27 cellular contexts compared by ENCODE assay signal in genomic region chr22:20793386-20794131, GRCh38. TPM values are rescaled to one million over a fixed set of nuclear protein-coding genes. Genes with fewer than 3 reads are reported as not detected.
DNase-seq lines count a peak whose midpoint lies in the region; ATAC-seq and TF ChIP-seq lines count a peak whose summit lies in the region.
"Had no signal": no experiment of that assay in that cellular context is flagged by ENCODE, and none has a peak within 500 bp of the region (broad histone marks: within the 10 kb centered on the region; RNA-seq: fewer than 3 reads in every experiment).

No MANE protein-coding gene starts in this region.

- no peaks in the 10 kb centered on the region for H3K9me3 Mint-ChIP-seq in activated CD8-positive, alpha-beta T cell treated with anti-CD3 and anti-CD28 coated beads, Interleukin-2, amount 10 ng/mL, durations not matched to agents 7 days and 5 days (ENCODE audit: insufficient read depth)
- no peaks in the 10 kb centered on the region for H3K9me3 Mint-ChIP-seq in activated CD8-positive, alpha-beta T cell treated with anti-CD3 and anti-CD28 coated beads for 36 hours
- no peaks in the 10 kb centered on the region for H3K9me3 Mint-ChIP-seq in mesothelial cell of epicardium
- H3K9me3 Mint-ChIP-seq: activated naive CD8-positive, alpha-beta T cell treated with anti-CD3 and anti-CD28 coated beads, Interleukin-2, amount 50 U/mL, for 24 hours; CD4-positive, alpha-beta memory T cell; natural killer cell treated with Interleukin-12 subunit alpha and Interleukin-12 subunit beta and Interleukin-15 and Interleukin-18, amount 100 ng/mL, for 72 hours had no signal

- H3K36me3 ChIP-seq in uterus = no peaks in the 10 kb centered on the region

- H3K27ac ChIP-seq in angular gyrus (ENCODE audit: low read depth, low read length) (peak overlapping the region; percentile 96), uterus (peak overlapping the region; percentile 41 to 65)
- H3K27ac ChIP-seq: body of pancreas had no signal

- H3K4me1 Mint-ChIP-seq in activated CD8-positive, alpha-beta T cell treated with anti-CD3 and anti-CD28 coated beads, Interleukin-2, amount 10 ng/mL, durations not matched to agents 7 days and 5 days (ENCODE audit: low read depth) = no peaks in the 10 kb centered on the region
- no peaks in the 10 kb centered on the region for H3K4me1 Mint-ChIP-seq in activated CD8-positive, alpha-beta T cell treated with anti-CD3 and anti-CD28 coated beads for 36 hours (ENCODE audit: low read depth)
- H3K4me1 Mint-ChIP-seq in mesothelial cell of epicardium = peaks cover 2% of the 10 kb centered on the region
- H3K4me1 Mint-ChIP-seq: activated naive CD8-positive, alpha-beta T cell treated with anti-CD3 and anti-CD28 coated beads, Interleukin-2, amount 50 U/mL, for 24 hours had no signal

- no peak for TF ChIP-seq POLR2A in uterus (IDR thresholded peaks at IDR 0.05)

- no peak for ATAC-seq in activated CD8-positive, alpha-beta T cell treated with anti-CD3 and anti-CD28 coated beads, Interleukin-2, amount 10 ng/mL, durations not matched to agents 7 days and 5 days
- no peak for ATAC-seq in activated CD8-positive, alpha-beta T cell treated with anti-CD3 and anti-CD28 coated beads for 36 hours
- ATAC-seq in Right ventricle myocardium superior (ENCODE audit: poor library complexity) = no peak
- no peak for ATAC-seq in HG03571 (IDR thresholded peaks at IDR 0.05; ENCODE audit: unreplicated experiment)
- ATAC-seq: activated naive CD8-positive, alpha-beta T cell treated with anti-CD3 and anti-CD28 coated beads, Interleukin-2, amount 50 U/mL, for 24 hours; body of pancreas; natural killer cell treated with Interleukin-12 subunit alpha and Interleukin-12 subunit beta and Interleukin-15 and Interleukin-18, amount 100 ng/mL, for 72 hours had no signal

- H3K27me3 ChIP-seq in uterus = no peaks in the 10 kb centered on the region
- H3K27me3 ChIP-seq: body of pancreas had no signal

- H3K27me3 Mint-ChIP-seq in activated CD8-positive, alpha-beta T cell treated with anti-CD3 and anti-CD28 coated beads, Interleukin-2, amount 10 ng/mL, durations not matched to agents 7 days and 5 days (ENCODE audit: low read depth) = no peaks in the 10 kb centered on the region
- no peaks in the 10 kb centered on the region for H3K27me3 Mint-ChIP-seq in activated CD8-positive, alpha-beta T cell treated with anti-CD3 and anti-CD28 coated beads for 36 hours
- H3K27me3 Mint-ChIP-seq in mesothelial cell of epicardium (ENCODE audit: low read depth) = no peaks in the 10 kb centered on the region
- H3K27me3 Mint-ChIP-seq: activated naive CD8-positive, alpha-beta T cell treated with anti-CD3 and anti-CD28 coated beads, Interleukin-2, amount 50 U/mL, for 24 hours; CD4-positive, alpha-beta memory T cell; natural killer cell treated with Interleukin-12 subunit alpha and Interleukin-12 subunit beta and Interleukin-15 and Interleukin-18, amount 100 ng/mL, for 72 hours had no signal

- no peaks in the 10 kb centered on the region for H3K4me1 ChIP-seq in uterus

- H3K4me3 Mint-ChIP-seq in activated CD8-positive, alpha-beta T cell treated with anti-CD3 and anti-CD28 coated beads, Interleukin-2, amount 10 ng/mL, durations not matched to agents 7 days and 5 days = no peak overlapping the region
- no peak overlapping the region for H3K4me3 Mint-ChIP-seq in activated CD8-positive, alpha-beta T cell treated with anti-CD3 and anti-CD28 coated beads for 36 hours
- no peak overlapping the region for H3K4me3 Mint-ChIP-seq in mesothelial cell of epicardium
- H3K4me3 Mint-ChIP-seq: activated naive CD8-positive, alpha-beta T cell treated with anti-CD3 and anti-CD28 coated beads, Interleukin-2, amount 50 U/mL, for 24 hours; CD4-positive, alpha-beta memory T cell; natural killer cell treated with Interleukin-12 subunit alpha and Interleukin-12 subunit beta and Interleukin-15 and Interleukin-18, amount 100 ng/mL, for 72 hours had no signal

- H3K27ac Mint-ChIP-seq in activated CD8-positive, alpha-beta T cell treated with anti-CD3 and anti-CD28 coated beads, Interleukin-2, amount 10 ng/mL, durations not matched to agents 7 days and 5 days = peak overlapping the region; percentile 48
- H3K27ac Mint-ChIP-seq in activated CD8-positive, alpha-beta T cell treated with anti-CD3 and anti-CD28 coated beads for 36 hours = no peak overlapping the region
- H3K27ac Mint-ChIP-seq in mesothelial cell of epicardium = peak overlapping the region; percentile 56
- H3K27ac Mint-ChIP-seq: activated naive CD8-positive, alpha-beta T cell treated with anti-CD3 and anti-CD28 coated beads, Interleukin-2, amount 50 U/mL, for 24 hours had no signal

- no peak for TF ChIP-seq CTCF in activated CD8-positive, alpha-beta T cell treated with anti-CD3 and anti-CD28 coated beads for 36 hours (IDR thresholded peaks at IDR 0.05)
- no peak for TF ChIP-seq CTCF in mesothelial cell of epicardium (IDR thresholded peaks at IDR 0.05; ENCODE audit: unreplicated experiment)
- TF ChIP-seq CTCF in uterus (IDR thresholded peaks at IDR 0.05) = no peak

- H3K4me3 ChIP-seq in uterus = no peak overlapping the region
- H3K4me3 ChIP-seq: body of pancreas had no signal

- intact Hi-C loops in activated CD8-positive, alpha-beta T cell treated with anti-CD3 and anti-CD28 coated beads for 36 hours (cut with micrococcal nuclease) = no loop called here
- intact Hi-C loops in uterus (cut with DNase I; ENCODE audit: low total_unique reads) (no loop called here), Right ventricle myocardium superior (cut with DNase I) (no loop called here)

- POLR2A ChIA-PET in activated CD8-positive, alpha-beta T cell treated with anti-CD3 and anti-CD28 coated beads, Interleukin-2, amount 10 ng/mL, durations not matched to agents 7 days and 5 days (lab: Charles Lee) = interaction anchor here (0.7 kb wide), 1 partner anchor 92 kb away, joined by 3 read pairs; no protein-coding TSS in a partner anchor
- POLR2A ChIA-PET in activated CD8-positive, alpha-beta T cell treated with anti-CD3 and anti-CD28 coated beads for 36 hours (lab: Charles Lee) = interaction anchor here (1.4 kb wide), 1 partner anchor 41 kb away, joined by 3 read pairs; no protein-coding TSS in a partner anchor

- no peaks in the 10 kb centered on the region for H3K9me3 ChIP-seq in uterus
- H3K9me3 ChIP-seq: body of pancreas had no signal

- DNase-seq in activated CD8-positive, alpha-beta T cell treated with anti-CD3 and anti-CD28 coated beads, Interleukin-2, amount 10 ng/mL, durations not matched to agents 7 days and 5 days = no peak
- DNase-seq in activated CD8-positive, alpha-beta T cell treated with anti-CD3 and anti-CD28 coated beads for 36 hours = no peak
- no peak for DNase-seq in mesothelial cell of epicardium (ENCODE audit: low spot score in 2 of 2, unreplicated experiment in 2 of 2)
- no peak for DNase-seq in uterus
- DNase-seq in activated CD4-positive, alpha-beta T cell treated with anti-CD3 and anti-CD28 coated beads for 48 hours = no peak
- no peak for DNase-seq in Right ventricle myocardium superior
- DNase-seq: 8988T; activated CD4-positive, CD25-positive, alpha-beta regulatory T cell treated with anti-CD3 and anti-CD28 coated beads, Interleukin-2, amount 50 U/mL, for 72 hours; activated gamma-delta T cell treated with Interleukin-2 at 50 U/mL for 16 hours; activated naive CD8-positive, alpha-beta T cell treated with anti-CD3 and anti-CD28 coated beads, Interleukin-2, amount 50 U/mL, for 24 hours; CD4-positive, alpha-beta memory T cell; NCI-H1417 treated with DMSO at 0.1 percent for 48 hours; NCI-H2081; NCI-H226; NCI-H69; small intestine; stimulated activated CD4-positive, alpha-beta T cell treated with anti-CD3 and anti-CD28 coated beads, Interleukin-1b, Interleukin-23, amount 100 ng/mL, for 48 hours; substantia nigra had no signal

- CTCF ChIA-PET in activated CD8-positive, alpha-beta T cell treated with anti-CD3 and anti-CD28 coated beads, Interleukin-2, amount 10 ng/mL, durations not matched to agents 7 days and 5 days (lab: Charles Lee) = interaction anchor here (2.5 kb wide), 1 partner anchor 10 kb away, joined by 17 read pairs; no protein-coding TSS in a partner anchor
- CTCF ChIA-PET in activated CD8-positive, alpha-beta T cell treated with anti-CD3 and anti-CD28 coated beads for 36 hours (lab: Charles Lee) = interaction anchor here (0.8 to 7.0 kb wide), 4 partner anchors 11 to 64 kb away, joined by 3 to 57 read pairs (median 4); no protein-coding TSS in a partner anchor

- peaks cover 31% of the 10 kb centered on the region for H3K36me3 Mint-ChIP-seq in activated CD8-positive, alpha-beta T cell treated with anti-CD3 and anti-CD28 coated beads, Interleukin-2, amount 10 ng/mL, durations not matched to agents 7 days and 5 days (ENCODE audit: low read depth)
- peaks cover 21% of the 10 kb centered on the region for H3K36me3 Mint-ChIP-seq in activated CD8-positive, alpha-beta T cell treated with anti-CD3 and anti-CD28 coated beads for 36 hours (ENCODE audit: low read depth)
- H3K36me3 Mint-ChIP-seq in mesothelial cell of epicardium = peaks cover 37% of the 10 kb centered on the region

RNA-seq across cellular contexts. Expression of gene SERPIND1, which starts 19.6 kb away (rescaled TPM):
- not detected for total RNA-seq in activated CD8-positive, alpha-beta T cell treated with anti-CD3 and anti-CD28 coated beads, Interleukin-2, amount 10 ng/mL, durations not matched to agents 7 days and 5 days
- total RNA-seq in activated CD8-positive, alpha-beta T cell treated with anti-CD3 and anti-CD28 coated beads for 36 hours = not detected
- total RNA-seq in mesothelial cell of epicardium = not detected in 3 replicates
- 1 to 10 TPM in 2 of 4 donors, not detected in 2; 1.0 to 4.5 TPM for total RNA-seq in uterus
- 0.08 TPM for total RNA-seq in Right ventricle myocardium superior
- total RNA-seq: body of pancreas; CD4-positive, alpha-beta memory T cell; HT-29; M059J; mononuclear cell; osteocyte; T-helper 1 cell treated with Interleukin-12 subunit alpha and Interleukin-12 subunit beta and Interleukin-4 antibody, amounts not matched to agents 30 ng/mL and 1 ng/mL, for 36 hours had no signal
